In genomic region chr14:23365353-23366162, GRCh38 we compare ENCODE assay signal across 10 cellular contexts. TPM values are rescaled to one million over a fixed set of nuclear protein-coding genes. Genes with fewer than 3 reads are reported as not detected.
DNase-seq lines count a peak whose midpoint lies in the region; ATAC-seq and TF ChIP-seq lines count a peak whose summit lies in the region.
"Had no signal": no experiment of that assay in that cellular context is flagged by ENCODE, and none has a peak within 500 bp of the region (broad histone marks: within the 10 kb centered on the region; RNA-seq: fewer than 3 reads in every experiment).

No MANE protein-coding gene starts in this region.

- TF ChIP-seq CTCF in LNCaP clone FGC (IDR thresholded peaks at IDR 0.05; ENCODE audit: control insufficient read depth, extremely low read depth, insufficient read depth) (no peak), left lung (IDR thresholded peaks at IDR 0.05) (no peak)

- H3K9ac ChIP-seq in stomach smooth muscle (ENCODE audit: low read length in 2 of 2): peak overlapping the region; percentile 72 to 78

- peaks cover 5 to 57% of the 10 kb centered on the region in 2 donors for H3K27me3 ChIP-seq in left lung
- peaks cover 0 to under 1% of the 10 kb centered on the region in 2 donors for H3K27me3 ChIP-seq in stomach smooth muscle (ENCODE audit: control insufficient read depth in 1 of 2, insufficient read depth in 2 of 2, low read length in 2 of 2)

- H3K27ac ChIP-seq in left lung (peak overlapping the region; percentile 69 to 92), stomach smooth muscle (ENCODE audit: low read length) (peak overlapping the region; percentile 93)

- H3K9me3 ChIP-seq in left lung: no peaks in the 10 kb centered on the region
- no peaks in the 10 kb centered on the region for H3K9me3 ChIP-seq in stomach smooth muscle (ENCODE audit: control insufficient read depth in 2 of 2, low read length in 2 of 2)

- H3K4me3 ChIP-seq in LNCaP clone FGC (ENCODE audit: low read depth, low read length): peak overlapping the region; percentile 70
- H3K4me3 ChIP-seq in left lung: peak overlapping the region; percentile 43 to 48
- peak overlapping the region; percentile 47 to 78 for H3K4me3 ChIP-seq in stomach smooth muscle (ENCODE audit: low read length in 2 of 2)

- no peak for DNase-seq in LNCaP clone FGC (ENCODE audit: low read depth)
- peak; percentile 70 for DNase-seq in ecto neural progenitor cell (ENCODE audit: low spot score)
- DNase-seq in left lung: peak in 1 of 2 donors; percentile 80
- no peak for DNase-seq in activated CD4-positive, alpha-beta T cell treated with anti-CD3 and anti-CD28 coated beads, Interleukin-2, amount 50 U/mL, for 1 hour
- DNase-seq in SKM-1 (lab: John Stamatoyannopoulos, UW; ENCODE audit: unreplicated experiment): no peak
- DNase-seq: SIG-M5; stimulated activated CD4-positive, alpha-beta T cell treated with anti-CD3 and anti-CD28 coated beads, Interleukin-2, amount 100 ng/mL, for 24 hours had no signal

- ATAC-seq in left lung: peak; percentile 54
- ATAC-seq in HG03342 (IDR thresholded peaks at IDR 0.05; ENCODE audit: unreplicated experiment): no peak
- no peak for ATAC-seq in HG02588 (IDR thresholded peaks at IDR 0.05; ENCODE audit: unreplicated experiment)

- intact Hi-C loops in left lung (cut with DNase I): no loop called here

- no peaks in the 10 kb centered on the region for H3K36me3 ChIP-seq in left lung
- no peaks in the 10 kb centered on the region for H3K36me3 ChIP-seq in stomach smooth muscle (ENCODE audit: control insufficient read depth in 2 of 2, insufficient read depth in 2 of 2, low read length in 2 of 2)

- H3K4me1 ChIP-seq in left lung (no peaks in the 10 kb centered on the region), stomach smooth muscle (ENCODE audit: control insufficient read depth, insufficient read depth, low read length) (peaks cover 29% of the 10 kb centered on the region)

RNA-seq across cellular contexts. Expression of gene EFS, which starts 0.6 kb away (rescaled TPM):
- total RNA-seq in left lung: 10 to 100 TPM; 15.8 to 17.0 TPM

RNA-seq across cellular contexts. Expression of gene IL25, which starts 7.1 kb away (rescaled TPM):
- not detected for total RNA-seq in left lung

RNA-seq across cellular contexts. Expression of gene CMTM5, which starts 11.3 kb away (rescaled TPM):
- total RNA-seq in left lung: 1 to 10 TPM in 1 of 2 donors, under 1 TPM in 1; 0.71 to 2.0 TPM

RNA-seq across cellular contexts. Expression of gene SLC22A17, which starts 12.9 kb away (rescaled TPM):
- 10 to 100 TPM; 13.2 to 27.1 TPM for total RNA-seq in left lung

RNA-seq across cellular contexts. Expression of gene MYH6, which starts 42.5 kb away (rescaled TPM):
- 1 to 10 TPM; 1.4 to 1.5 TPM for total RNA-seq in left lung
